Comparison of ENCODE assay signal across 11 cellular contexts in the genomic region with DNA sequence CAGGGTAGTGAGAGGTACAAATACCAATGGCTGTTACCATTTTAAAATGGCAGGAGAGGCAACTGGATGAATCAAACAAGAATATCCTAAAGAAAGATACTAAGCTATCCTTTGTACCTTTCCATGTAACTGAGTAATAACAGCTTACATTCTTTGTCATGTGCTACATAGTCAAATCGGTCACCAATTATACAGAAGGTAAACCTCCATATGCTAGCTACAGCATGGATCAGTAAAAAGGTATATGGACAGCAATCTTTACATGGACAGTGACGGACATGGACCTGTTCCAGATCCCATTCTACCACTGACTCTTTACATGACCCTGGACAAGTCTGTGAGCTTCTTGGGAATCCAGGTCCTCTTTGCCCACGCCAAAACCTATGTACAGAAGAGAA. TPM values are rescaled to one million over a fixed set of nuclear protein-coding genes. Genes with fewer than 3 reads are reported as not detected.
"Had no signal": no experiment of that assay in that cellular context is flagged by ENCODE, and none has a peak within 500 bp of the region (broad histone marks: within the 10 kb centered on the region; RNA-seq: fewer than 3 reads in every experiment).

No MANE protein-coding gene starts in this region.

- FAIRE-seq: HepG2, HTR-8/SVneo had no signal

- H3K9ac ChIP-seq: KMS-11 had no signal

- DNase-seq: IMR-90, Karpas-422, KBM-7, KG1 had no signal

- H3K27ac ChIP-seq: HL-60, KMS-11 had no signal

- ATAC-seq: HepG2 had no signal

- H3K4me3 Mint-ChIP-seq: IgD-negative memory B cell had no signal

- H3K27ac Mint-ChIP-seq: IgD-negative memory B cell had no signal

- H3K27me3 Mint-ChIP-seq: IgD-negative memory B cell had no signal

- H3K4me2 ChIP-seq: KMS-11 had no signal

- H3K9me3 Mint-ChIP-seq: IgD-negative memory B cell had no signal

RNA-seq across cellular contexts. Expression of a gene that starts 28.6 kb away (rescaled TPM):
- total RNA-seq: HT-29, HT1080, IMR-90 had no signal
- polyA plus RNA-seq: IgD-negative memory B cell, IMR-90 had no signal

RNA-seq across cellular contexts. Expression of a gene that starts 54.9 kb away (rescaled TPM):
- total RNA-seq: HT1080, IMR-90 had no signal
- polyA plus RNA-seq: IMR-90 had no signal

RNA-seq across cellular contexts. Expression of a gene that starts 55.3 kb away (rescaled TPM):
- total RNA-seq: HepG2, HT-29, HT1080, IMR-90 had no signal
- polyA plus RNA-seq: HepG2, IgD-negative memory B cell, IMR-90 had no signal
